ENCODE assay signal across 1 cellular context in the genomic region with DNA sequence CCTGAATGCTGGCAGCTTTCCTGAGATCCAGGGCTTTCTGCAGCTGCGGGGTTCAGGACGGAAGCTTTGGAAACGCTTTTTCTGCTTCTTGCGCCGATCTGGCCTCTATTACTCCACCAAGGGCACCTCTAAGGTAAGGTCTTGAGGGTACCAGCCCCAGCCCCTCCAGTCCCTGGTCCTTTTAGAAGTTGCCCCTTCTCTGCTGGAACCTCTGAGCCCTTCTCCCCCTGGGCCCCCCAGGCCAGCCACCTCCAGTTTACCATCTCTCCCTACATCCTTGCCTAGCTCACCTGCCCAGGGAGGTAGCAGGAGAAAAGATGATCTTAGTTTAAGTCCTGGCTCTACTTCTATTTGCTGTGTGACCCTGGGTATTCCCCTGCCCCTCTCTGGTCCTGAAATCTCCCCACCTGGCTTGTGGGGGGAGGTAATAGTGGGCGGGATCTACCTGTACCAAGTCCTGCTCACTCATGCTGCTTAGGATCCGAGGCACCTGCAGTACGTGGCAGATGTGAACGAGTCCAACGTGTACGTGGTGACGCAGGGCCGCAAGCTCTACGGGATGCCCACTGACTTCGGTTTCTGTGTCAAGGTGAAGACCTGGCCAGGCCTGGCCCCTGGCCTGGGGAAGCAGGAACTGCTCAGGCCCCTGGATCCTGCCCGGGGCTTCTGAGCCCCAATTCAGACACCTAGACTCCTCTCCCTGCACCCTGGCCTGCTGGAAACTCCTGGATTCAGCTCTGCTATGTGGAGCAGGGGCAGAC.
TF ChIP-seq lines count a peak whose summit lies in the region.

No MANE protein-coding gene starts in this region.

TF ChIP-seq in HepG2, 621 proteins besides CTCF, POLR2A, EP300 and RAD21:
- no peak for TF ChIP-seq MXI1 (IDR thresholded peaks at IDR 0.05; ENCODE audit: borderline replicate concordance, low read depth, low read length)
- TF ChIP-seq ZNF768 (CRISPR knock-in tag; IDR thresholded peaks at IDR 0.05): peak; percentile 95
- TF ChIP-seq ZNF883 (CRISPR knock-in tag; IDR thresholded peaks at IDR 0.05; ENCODE audit: not compliant biosample characterization): no peak
- no peak for TF ChIP-seq ZNF234 (CRISPR knock-in tag; conservative IDR thresholded peaks at IDR 0.05)
- TF ChIP-seq ZNF567 (CRISPR knock-in tag; IDR thresholded peaks at IDR 0.05; ENCODE audit: borderline replicate concordance): no peak
- TF ChIP-seq AGO2 (optimal IDR thresholded peaks at IDR 0.05; ENCODE audit: low read depth, low read length): peak; percentile 34
- TF ChIP-seq SSRP1 (CRISPR knock-in tag; IDR thresholded peaks at IDR 0.05): 0 out of 2 replicates have a peak, but pooled peaks have one; percentile 63
- no peak for TF ChIP-seq GABPA (IDR thresholded peaks at IDR 0.05; ENCODE audit: low read depth, low read length)
- no peak for TF ChIP-seq GABPA (CRISPR knock-in tag; IDR thresholded peaks at IDR 0.05; ENCODE audit: low read depth)
- no peak for TF ChIP-seq TOPORS (CRISPR knock-in tag; IDR thresholded peaks at IDR 0.05)
- 0 out of 2 replicates have a peak, but pooled peaks have one; percentile 11 for TF ChIP-seq ZBTB38 (CRISPR knock-in tag; IDR thresholded peaks at IDR 0.05)
- TF ChIP-seq ZNF468 (CRISPR knock-in tag; IDR thresholded peaks at IDR 0.05): no peak
- TF ChIP-seq SMAD1 (CRISPR knock-in tag; IDR thresholded peaks at IDR 0.05; ENCODE audit: borderline replicate concordance, low read depth): 0 out of 2 replicates have a peak, but pooled peaks have one; percentile 31
- no peak for TF ChIP-seq ZNF446 (CRISPR knock-in tag; IDR thresholded peaks at IDR 0.05)
- no peak for TF ChIP-seq POLR2AphosphoS2 (IDR thresholded peaks at IDR 0.05; ENCODE audit: low read depth, low read length)
- TF ChIP-seq STAT6 (CRISPR knock-in tag; IDR thresholded peaks at IDR 0.05; ENCODE audit: borderline replicate concordance): no peak
- no peak for TF ChIP-seq ZBTB44 (CRISPR knock-in tag; IDR thresholded peaks at IDR 0.05)
- TF ChIP-seq HOXA5 (CRISPR knock-in tag; IDR thresholded peaks at IDR 0.05): no peak
- peak; percentile 42; the same call in 1 of the 2 replicates for TF ChIP-seq RBFOX2 (IDR thresholded peaks at IDR 0.05; ENCODE audit: low read depth, low read length)
